ENCODE assay signal across 11 cellular contexts in the genomic region with DNA sequence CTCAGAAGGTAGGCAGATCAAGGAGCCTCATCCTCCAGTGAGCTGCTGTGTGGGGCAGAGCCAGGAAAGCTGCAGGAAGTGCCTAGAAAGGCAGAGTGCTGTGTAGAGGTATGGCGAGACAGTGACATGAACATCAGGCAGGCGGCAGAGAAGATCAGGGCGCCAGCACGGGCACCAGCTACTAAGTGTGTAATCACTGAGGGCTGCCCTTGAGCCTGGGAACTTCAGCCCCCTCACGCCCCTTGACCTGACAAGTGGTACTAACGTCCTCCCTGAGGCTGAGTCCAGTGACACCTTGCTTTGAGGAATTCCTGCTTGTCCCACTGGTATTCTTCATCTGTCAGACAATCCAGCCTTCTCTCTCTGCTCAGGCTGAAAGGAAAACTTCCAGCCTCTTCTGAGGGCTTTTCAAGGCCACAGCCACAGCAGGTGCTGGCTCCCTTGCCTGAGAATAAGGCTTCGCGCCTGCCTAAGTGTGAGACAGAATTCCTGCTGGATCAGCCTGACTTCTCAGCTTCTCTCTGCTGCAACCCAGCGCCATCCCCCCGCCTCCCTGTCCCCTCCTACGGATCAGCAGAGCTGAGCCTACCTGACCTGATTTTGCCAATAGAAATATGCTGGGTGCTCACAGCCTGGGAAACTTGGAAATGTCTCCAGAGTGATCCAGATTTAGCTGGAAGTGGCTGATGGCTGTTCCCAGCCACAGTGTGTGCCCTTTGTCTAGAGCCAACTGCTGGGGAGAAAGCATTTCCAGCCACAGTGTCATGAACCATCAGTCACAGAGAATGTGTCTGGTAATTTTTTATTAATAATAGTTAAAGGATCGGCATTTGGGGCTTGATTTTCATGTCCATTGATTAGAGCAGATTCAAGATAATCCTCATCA.
DNase-seq lines count a peak whose midpoint lies in the region; ATAC-seq and TF ChIP-seq lines count a peak whose summit lies in the region.
"Had no signal": no experiment of that assay in that cellular context is flagged by ENCODE, and none has a peak within 500 bp of the region (broad histone marks: within the 10 kb centered on the region; RNA-seq: fewer than 3 reads in every experiment).

No MANE protein-coding gene starts in this region.

- H3K36me3 ChIP-seq in Caco-2 (ENCODE audit: control insufficient read depth, insufficient read depth, low read length) (no peaks in the 10 kb centered on the region), right atrium auricular region (no peaks in the 10 kb centered on the region), psoas muscle (ENCODE audit: insufficient read depth in 1 of 2, low read depth in 1 of 2) (no peaks in the 10 kb centered on the region), SK-N-SH (replicated peaks in 1 of 2; ENCODE audit: control insufficient read depth in 1 of 2, insufficient read depth in 2 of 2, low read length in 1 of 2) (peaks cover 6 to 54% of the 10 kb centered on the region in 2 experiments)

- intact Hi-C loops in Caco-2 (cut with micrococcal nuclease; ENCODE audit: unreplicated experiment) (no loop called here), psoas muscle (cut with DNase I) (no loop called here)

- no peaks in the 10 kb centered on the region for H3K4me1 Mint-ChIP-seq in Caco-2 (ENCODE audit: low read depth, unreplicated experiment)
- peaks cover 64% of the 10 kb centered on the region for H3K4me1 Mint-ChIP-seq in activated CD8-positive, alpha-beta T cell treated with anti-CD3 and anti-CD28 coated beads, Interleukin-2, amount 10 ng/mL, durations not matched to agents 7 days and 5 days (ENCODE audit: low read depth)

- H3K4me3 ChIP-seq in Caco-2 (ENCODE audit: low read depth, low read length) (no peak overlapping the region), right atrium auricular region (no peak overlapping the region), psoas muscle (no peak overlapping the region), SK-N-SH (ENCODE audit: low read depth in 2 of 2, low read length in 1 of 2) (no peak overlapping the region)

- H4K20me1 ChIP-seq in SK-N-SH (ENCODE audit: insufficient read depth): no peaks in the 10 kb centered on the region

- no TSS peak for BruUV-seq in Caco-2 (replicated peaks; lab: Mats Ljungman, UMichigan)

- CTCF ChIA-PET in Caco-2 (lab: Charles Lee): no interaction called here
- CTCF ChIA-PET in activated CD8-positive, alpha-beta T cell treated with anti-CD3 and anti-CD28 coated beads, Interleukin-2, amount 10 ng/mL, durations not matched to agents 7 days and 5 days (lab: Charles Lee): interaction anchor here (2.1 kb wide), 1 partner anchor 11 kb away, joined by 10 read pairs; no protein-coding TSS in a partner anchor
- CTCF ChIA-PET in SK-N-SH (lab: Yijun Ruan, JAX): interaction anchor here (1.7 kb wide), 1 partner anchor 9 kb away, joined by 5 read pairs; no protein-coding TSS in a partner anchor

- H3K27me3 ChIP-seq in Caco-2 (replicated peaks; ENCODE audit: control insufficient read depth, insufficient read depth, low read length) (no peaks in the 10 kb centered on the region), right atrium auricular region (no peaks in the 10 kb centered on the region), psoas muscle (ENCODE audit: insufficient read depth in 3 of 3, low read length in 2 of 3) (no peaks in the 10 kb centered on the region), SK-N-SH (ENCODE audit: insufficient read depth) (no peaks in the 10 kb centered on the region)

- no peaks in the 10 kb centered on the region for H3K9me3 Mint-ChIP-seq in Caco-2 (ENCODE audit: unreplicated experiment)
- no peaks in the 10 kb centered on the region for H3K9me3 Mint-ChIP-seq in activated CD8-positive, alpha-beta T cell treated with anti-CD3 and anti-CD28 coated beads, Interleukin-2, amount 10 ng/mL, durations not matched to agents 7 days and 5 days (ENCODE audit: insufficient read depth)
- H3K9me3 Mint-ChIP-seq: activated T-cell treated with anti-CD3 and anti-CD28 coated beads, Interleukin-2, amount 50 U/mL, for 4 hours had no signal

- 40 to 64% (median 42%) methylated on average over 12 of the region's 12 CpGs for WGBS in psoas muscle, 3 donors
- WGBS in SK-N-SH (ENCODE audit: low lambda C conversion rate): 99% methylated on average over 10 of the region's 12 CpGs

- POLR2A ChIA-PET in Caco-2 (lab: Charles Lee): no interaction called here
- POLR2A ChIA-PET in activated CD8-positive, alpha-beta T cell treated with anti-CD3 and anti-CD28 coated beads, Interleukin-2, amount 10 ng/mL, durations not matched to agents 7 days and 5 days (lab: Charles Lee): interaction anchor here (0.7 to 1.7 kb wide), 3 partner anchors 11 to 66 kb away, joined by 3 to 5 read pairs (median 3); no protein-coding TSS in a partner anchor
- POLR2A ChIA-PET in SK-N-SH (lab: Yijun Ruan, JAX): no interaction called here

- no peak overlapping the region for H3K9ac ChIP-seq in SK-N-SH

- no peak for ATAC-seq in activated CD8-positive, alpha-beta T cell treated with anti-CD3 and anti-CD28 coated beads, Interleukin-2, amount 10 ng/mL, durations not matched to agents 7 days and 5 days
- ATAC-seq in psoas muscle: peak; percentile 26 to 53 (median 46)
- ATAC-seq: activated T-cell treated with anti-CD3 and anti-CD28 coated beads, Interleukin-2, amount 50 U/mL, for 4 hours had no signal

- H3K9me3 ChIP-seq in Caco-2: no peaks in the 10 kb centered on the region
- no peaks in the 10 kb centered on the region for H3K9me3 ChIP-seq in right atrium auricular region
- H3K9me3 ChIP-seq in psoas muscle: no peaks in the 10 kb centered on the region
- H3K9me3 ChIP-seq in SK-N-SH: no peaks in the 10 kb centered on the region

- peak overlapping the region; percentile 80 to 90 for H3K27ac ChIP-seq in right atrium auricular region
- H3K27ac ChIP-seq in psoas muscle: peak overlapping the region; percentile 71
- no peak overlapping the region; a peak in 1 of 4 replicates for H3K27ac ChIP-seq in SK-N-SH (ENCODE audit: low read depth in 2 of 2, low read length in 1 of 2)
- H3K27ac ChIP-seq: HL-60 had no signal

- H3K36me3 Mint-ChIP-seq in Caco-2 (ENCODE audit: insufficient read depth, unreplicated experiment): peaks cover 8% of the 10 kb centered on the region
- H3K36me3 Mint-ChIP-seq in activated CD8-positive, alpha-beta T cell treated with anti-CD3 and anti-CD28 coated beads, Interleukin-2, amount 10 ng/mL, durations not matched to agents 7 days and 5 days (ENCODE audit: low read depth): no peaks in the 10 kb centered on the region

- TF ChIP-seq EP300 in SK-N-SH (IDR thresholded peaks at IDR 0.05; ENCODE audit: borderline replicate concordance in 1 of 2, low read depth in 1 of 2, low read length in 1 of 2): no peak

- H3K79me2 ChIP-seq in SK-N-SH (ENCODE audit: insufficient read depth): no peaks in the 10 kb centered on the region; the same call in 1 of the 2 replicates

- H3K27me3 Mint-ChIP-seq in Caco-2 (ENCODE audit: insufficient read depth, unreplicated experiment): no peaks in the 10 kb centered on the region
- no peaks in the 10 kb centered on the region for H3K27me3 Mint-ChIP-seq in activated CD8-positive, alpha-beta T cell treated with anti-CD3 and anti-CD28 coated beads, Interleukin-2, amount 10 ng/mL, durations not matched to agents 7 days and 5 days (ENCODE audit: low read depth)

- TF ChIP-seq CTCF in Caco-2 (IDR thresholded peaks at IDR 0.05; ENCODE audit: insufficient read depth in 1 of 2, low read depth in 1 of 2, low read length in 1 of 2, severe bottlenecking in 1 of 2, unreplicated experiment in 1 of 2) (no peak), right atrium auricular region (IDR thresholded peaks at IDR 0.05) (no peak), psoas muscle (IDR thresholded peaks at IDR 0.05) (no peak), SK-N-SH (IDR thresholded peaks at IDR 0.05) (no peak)

- H3K9me2 ChIP-seq in SK-N-SH: no peaks in the 10 kb centered on the region

- no peak overlapping the region for H3K4me2 ChIP-seq in SK-N-SH

- H3K4me1 ChIP-seq in Caco-2: peaks cover 15% of the 10 kb centered on the region
- peaks cover 0 to 88% of the 10 kb centered on the region in 2 donors for H3K4me1 ChIP-seq in right atrium auricular region
- H3K4me1 ChIP-seq in psoas muscle: peaks cover 41% of the 10 kb centered on the region
- peaks cover 4 to 22% of the 10 kb centered on the region in 2 experiments; a peak in 3 of 4 replicates for H3K4me1 ChIP-seq in SK-N-SH (ENCODE audit: control insufficient read depth in 1 of 2, insufficient read depth in 2 of 2, low read depth in 1 of 2, low read length in 1 of 2)

- DNase-seq in Caco-2 (no peak), right atrium auricular region (ENCODE audit: low spot score) (peak; percentile 59), psoas muscle (peak in 1 of 2 donors; percentile 52), SHP77 (lab: John Stamatoyannopoulos, UW) (no peak), GM19238 (ENCODE audit: insufficient read length, low spot score) (no peak), NAMALWA (ENCODE audit: low spot score) (no peak), SK-N-SH (no peak)
- DNase-seq in activated CD8-positive, alpha-beta T cell treated with anti-CD3 and anti-CD28 coated beads, Interleukin-2, amount 10 ng/mL, durations not matched to agents 7 days and 5 days: no peak
- DNase-seq: activated T-cell treated with anti-CD3 and anti-CD28 coated beads, Interleukin-2, amount 50 U/mL, for 4 hours; DMS153 had no signal

- peaks cover 8% of the 10 kb centered on the region for H3F3A ChIP-seq in SK-N-SH (replicated peaks; ENCODE audit: insufficient read depth)

- TF ChIP-seq RAD21 in SK-N-SH (IDR thresholded peaks at IDR 0.05; ENCODE audit: low read length): no peak

- peak overlapping the region; percentile 75 for H3K27ac Mint-ChIP-seq in Caco-2 (ENCODE audit: unreplicated experiment)
- peak overlapping the region; percentile 51 for H3K27ac Mint-ChIP-seq in activated CD8-positive, alpha-beta T cell treated with anti-CD3 and anti-CD28 coated beads, Interleukin-2, amount 10 ng/mL, durations not matched to agents 7 days and 5 days

- H2AFZ ChIP-seq in SK-N-SH (ENCODE audit: low read depth): no peak overlapping the region

- no peak overlapping the region for H3K4me3 Mint-ChIP-seq in Caco-2 (ENCODE audit: unreplicated experiment)
- no peak overlapping the region for H3K4me3 Mint-ChIP-seq in activated CD8-positive, alpha-beta T cell treated with anti-CD3 and anti-CD28 coated beads, Interleukin-2, amount 10 ng/mL, durations not matched to agents 7 days and 5 days

TF ChIP-seq in SK-N-SH, 30 proteins besides CTCF, POLR2A, EP300 and RAD21:
- TF ChIP-seq, protein P1, sequence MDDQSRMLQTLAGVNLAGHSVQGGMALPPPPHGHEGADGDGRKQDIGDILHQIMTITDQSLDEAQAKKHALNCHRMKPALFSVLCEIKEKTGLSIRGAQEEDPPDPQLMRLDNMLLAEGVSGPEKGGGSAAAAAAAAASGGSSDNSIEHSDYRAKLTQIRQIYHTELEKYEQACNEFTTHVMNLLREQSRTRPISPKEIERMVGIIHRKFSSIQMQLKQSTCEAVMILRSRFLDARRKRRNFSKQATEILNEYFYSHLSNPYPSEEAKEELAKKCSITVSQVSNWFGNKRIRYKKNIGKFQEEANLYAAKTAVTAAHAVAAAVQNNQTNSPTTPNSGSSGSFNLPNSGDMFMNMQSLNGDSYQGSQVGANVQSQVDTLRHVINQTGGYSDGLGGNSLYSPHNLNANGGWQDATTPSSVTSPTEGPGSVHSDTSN (IDR thresholded peaks at IDR 0.05): no peak
- no peak for TF ChIP-seq GABPA (IDR thresholded peaks at IDR 0.05; ENCODE audit: low read depth)

Comparison
In these comparisons a context has a peak if more than half of its experiments do, and no peak if none do; other contexts are left out.
1. H3K27ac ChIP-seq: peak in right atrium auricular region (2 of 2) and psoas muscle (single experiment); none in SK-N-SH (0 of 2).